18 cellular contexts compared by ENCODE assay signal in the genomic region with DNA sequence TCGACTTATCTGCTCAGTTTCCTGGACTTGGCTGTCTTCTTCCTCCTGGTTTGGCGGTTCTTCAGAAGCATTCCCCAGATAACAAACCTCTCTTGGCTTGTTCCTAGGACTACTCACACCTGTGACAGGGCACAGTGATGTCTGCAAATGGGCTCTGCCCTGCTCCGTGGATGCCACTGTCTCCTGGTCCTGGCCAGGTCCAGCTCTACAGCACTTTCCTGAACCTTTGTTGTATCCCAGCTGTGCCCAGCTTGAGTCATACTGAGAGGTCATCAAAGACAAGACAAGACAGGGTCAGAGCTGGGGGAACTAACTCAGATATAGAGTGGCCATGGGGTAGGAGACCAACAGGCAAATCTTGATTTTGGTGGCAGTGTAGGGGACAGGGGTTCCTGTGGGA.
DNase-seq lines count a peak whose midpoint lies in the region; ATAC-seq, FAIRE-seq and TF ChIP-seq lines count a peak whose summit lies in the region.
"Had no signal": no experiment of that assay in that cellular context is flagged by ENCODE, and none has a peak within 500 bp of the region (broad histone marks: within the 10 kb centered on the region; RNA-seq: fewer than 3 reads in every experiment).

No MANE protein-coding gene starts in this region.

- TF ChIP-seq CTCF in chondrocyte (IDR thresholded peaks at IDR 0.05): no peak
- TF ChIP-seq CTCF in BE2C (IDR thresholded peaks at IDR 0.05; ENCODE audit: low read depth, low read length): no peak

- ATAC-seq in esophagus mucosa: peak; percentile 52
- no peak for ATAC-seq in stimulated activated naive CD8-positive, alpha-beta T cell treated with anti-CD3 and anti-CD28 coated beads, Interleukin-15, Interleukin-2, amounts not matched to agents 100 U/mL and 50 U/mL, for 24 hours
- ATAC-seq: CD8-positive, alpha-beta T cell; HCT116 had no signal

- peak overlapping the region; percentile 0 for H3K27ac Mint-ChIP-seq in chondrocyte (ENCODE audit: unreplicated experiment)
- H3K27ac Mint-ChIP-seq: CD4-positive, CD25-positive, alpha-beta regulatory T cell; CD8-positive, alpha-beta T cell had no signal

- WGBS in small intestine, 3 donors: 41 to 62% (median 61%) methylated on average over 3 of the region's 3 CpGs

- no peak overlapping the region for H3K27ac ChIP-seq in small intestine (ENCODE audit: low read depth in 1 of 2, low read length in 1 of 2)
- H3K27ac ChIP-seq: BLaER1, C4-2B had no signal

- H3K9me3 ChIP-seq in small intestine (ENCODE audit: control insufficient read depth, low read depth): no peaks in the 10 kb centered on the region
- no peaks in the 10 kb centered on the region for H3K9me3 ChIP-seq in BE2C
- H3K9me3 ChIP-seq: Caco-2 had no signal

- no peak for FAIRE-seq in small intestine (lab: Jason Lieb, UNC)
- FAIRE-seq: G401.6, GM12892 had no signal

- peaks cover under 1% of the 10 kb centered on the region for H3K9me3 Mint-ChIP-seq in chondrocyte (ENCODE audit: low read depth)
- H3K9me3 Mint-ChIP-seq: CD8-positive, alpha-beta T cell had no signal

- H3K4me1 Mint-ChIP-seq in chondrocyte (ENCODE audit: low read depth): peaks cover 10% of the 10 kb centered on the region
- H3K4me1 Mint-ChIP-seq: CD4-positive, CD25-positive, alpha-beta regulatory T cell had no signal

- H3K27me3 ChIP-seq in small intestine (ENCODE audit: control insufficient read depth in 2 of 2, insufficient read depth in 2 of 2, low read length in 2 of 2) (peaks cover 0 to 2% of the 10 kb centered on the region in 2 donors), BE2C (peaks cover 4% of the 10 kb centered on the region)
- H3K27me3 ChIP-seq: BLaER1 had no signal

- no peak overlapping the region for H3K4me3 Mint-ChIP-seq in chondrocyte (ENCODE audit: unreplicated experiment)
- H3K4me3 Mint-ChIP-seq: CD4-positive, CD25-positive, alpha-beta regulatory T cell; CD8-positive, alpha-beta T cell had no signal

- no peaks in the 10 kb centered on the region for H3K27me3 Mint-ChIP-seq in chondrocyte (ENCODE audit: low read depth)

- no peaks in the 10 kb centered on the region for H3K36me3 ChIP-seq in small intestine (ENCODE audit: control insufficient read depth in 2 of 2, insufficient read depth in 2 of 2, low read length in 2 of 2)
- no peaks in the 10 kb centered on the region for H3K36me3 ChIP-seq in BE2C
- H3K36me3 ChIP-seq: BLaER1 had no signal

- no peak overlapping the region for H3K4me3 ChIP-seq in small intestine (ENCODE audit: low read depth in 1 of 2, low read length in 2 of 2)
- no peak overlapping the region for H3K4me3 ChIP-seq in BE2C (ENCODE audit: low read depth, low read length)
- H3K4me3 ChIP-seq: BLaER1 had no signal

- H3K36me3 Mint-ChIP-seq in chondrocyte (ENCODE audit: low read depth): no peaks in the 10 kb centered on the region
- H3K36me3 Mint-ChIP-seq: CD4-positive, CD25-positive, alpha-beta regulatory T cell; CD8-positive, alpha-beta T cell had no signal

- no peaks in the 10 kb centered on the region for H3K4me1 ChIP-seq in small intestine (ENCODE audit: control insufficient read depth in 2 of 2, insufficient read depth in 1 of 2, low read depth in 1 of 2, low read length in 1 of 2)
- no peaks in the 10 kb centered on the region for H3K4me1 ChIP-seq in BE2C

- DNase-seq in chondrocyte (ENCODE audit: low spot score) (no peak), small intestine (peak; percentile 48), putamen (ENCODE audit: low spot score) (no peak), BE2C (no peak)
- DNase-seq in stimulated activated naive CD8-positive, alpha-beta T cell treated with anti-CD3 and anti-CD28 coated beads, Interleukin-15, Interleukin-2, amounts not matched to agents 100 U/mL and 50 U/mL, for 24 hours: no peak
- DNase-seq: Caco-2; CD4-positive, CD25-positive, alpha-beta regulatory T cell; CD8-positive, alpha-beta T cell; DMS153; DND-41; GOT3; H7 had no signal
